In genomic region chr3:43997788-43998373, GRCh38 we compare ENCODE assay signal across 9 cellular contexts.
A peak's percentile ranks its signal among the peaks of the same experiment; 100 is the strongest.
DNase-seq lines count a peak whose midpoint lies in the region; ATAC-seq and TF ChIP-seq lines count a peak whose summit lies in the region.
"Had no signal": no experiment of that assay in that cellular context is flagged by ENCODE, and none has a peak within 500 bp of the region (broad histone marks: within the 10 kb centered on the region; RNA-seq: fewer than 3 reads in every experiment).

No MANE protein-coding gene starts in this region.

- H3K4me1 Mint-ChIP-seq in H9: peaks cover 36 to 45% of the 10 kb centered on the region in 2 experiments

- H3K4me1 ChIP-seq in H9 (ENCODE audit: insufficient read depth, low read length) (peaks cover 6% of the 10 kb centered on the region; the same call in 1 of the 2 replicates), mesenchymal stem cell (ENCODE audit: control insufficient read depth, insufficient read depth, low read depth, low read length) (peaks cover 43% of the 10 kb centered on the region)

- no peaks in the 10 kb centered on the region for H4K20me1 ChIP-seq in H9 (ENCODE audit: control insufficient read depth, insufficient read depth, insufficient read length)

- H3K14ac ChIP-seq in H9 (ENCODE audit: insufficient read depth, low read length): peak overlapping the region; percentile 71
- H3K14ac ChIP-seq in mesenchymal stem cell (ENCODE audit: low read length in 2 of 2): no peak overlapping the region

- H3K9ac ChIP-seq in H9 (ENCODE audit: extremely low read depth, insufficient read length, low read length): no peak overlapping the region
- H3K9ac ChIP-seq in mesenchymal stem cell (ENCODE audit: low read length): peak overlapping the region; percentile 88

- H3K79me2 ChIP-seq in H9 (ENCODE audit: insufficient read depth, low read length): no peaks in the 10 kb centered on the region

- H3K4me3 ChIP-seq in AG09309 (ENCODE audit: control insufficient read depth, low read depth, low read length) (peak overlapping the region; percentile 70), astrocyte of the cerebellum (ENCODE audit: low read depth, low read length) (peak overlapping the region; percentile 8), mesenchymal stem cell (ENCODE audit: insufficient read depth in 1 of 2, low read depth in 1 of 2, low read length in 2 of 2) (peak overlapping the region; percentile 43 to 95)

- H3K27ac Mint-ChIP-seq in H9: peak overlapping the region in 2 of 3 experiments; percentile 23 to 31; a peak in 1 of 7 replicates

- no peaks in the 10 kb centered on the region for H3K9me3 ChIP-seq in H9 (ENCODE audit: control insufficient read depth, low read depth, low read length)
- no peaks in the 10 kb centered on the region for H3K9me3 ChIP-seq in mesenchymal stem cell (ENCODE audit: control insufficient read depth, low read length)

- ATAC-seq in HG03097 (IDR thresholded peaks at IDR 0.05; ENCODE audit: low FRiP score, unreplicated experiment) (no peak), GM18867 (IDR thresholded peaks at IDR 0.05; ENCODE audit: unreplicated experiment) (no peak)

- DNase-seq in AG09309 (ENCODE audit: low read depth): no peak
- DNase-seq in H9: no peak
- DNase-seq in astrocyte of the cerebellum (ENCODE audit: low read depth): no peak
- no peak for DNase-seq in mesenchymal stem cell
- no peak for DNase-seq in GDM1 (lab: John Stamatoyannopoulos, UW)
- no peak for DNase-seq in retina

- no peak overlapping the region for H2BK20ac ChIP-seq in H9 (ENCODE audit: low read depth, low read length, poor library complexity, severe bottlenecking)

- TF ChIP-seq CTCF in AG09309 (IDR thresholded peaks at IDR 0.05; ENCODE audit: control insufficient read depth, insufficient read depth, low read depth, low read length, missing control alignments): no peak
- TF ChIP-seq CTCF in H9 (conservative IDR thresholded peaks at IDR 0.05): no peak
- no peak for TF ChIP-seq CTCF in astrocyte of the cerebellum (IDR thresholded peaks at IDR 0.05; ENCODE audit: low read depth, low read length, missing control alignments)

- H4K8ac ChIP-seq in H9 (replicated peaks; ENCODE audit: insufficient read length, low read depth, low read length): no peak overlapping the region
- no peak overlapping the region for H4K8ac ChIP-seq in mesenchymal stem cell (ENCODE audit: low read length)

- no peaks in the 10 kb centered on the region for H3K36me3 ChIP-seq in mesenchymal stem cell (ENCODE audit: control insufficient read depth in 1 of 2, insufficient read depth in 2 of 2, low read depth in 1 of 2, low read length in 2 of 2)

- H3K9me3 Mint-ChIP-seq in H9: peaks cover 16 to 19% of the 10 kb centered on the region in 2 experiments
- H3K9me3 Mint-ChIP-seq: activated naive CD4-positive, alpha-beta T cell treated with anti-CD3 and anti-CD28 coated beads, Interleukin-2, amount 50 U/mL, for 72 hours had no signal

- H2AK5ac ChIP-seq in H9 (ENCODE audit: insufficient read length, low read length): no peak overlapping the region
- H2AK5ac ChIP-seq in mesenchymal stem cell (ENCODE audit: low read length, severe bottlenecking): no peak overlapping the region

- no peak overlapping the region for H3K56ac ChIP-seq in H9 (ENCODE audit: insufficient read length, low read depth, low read length)

- no peak overlapping the region for H4K5ac ChIP-seq in H9 (ENCODE audit: insufficient read length, low read depth, low read length)

- H3K4me3 Mint-ChIP-seq in H9: peak overlapping the region; percentile 65 to 95

- H3K4ac ChIP-seq in H9 (ENCODE audit: low read depth, low read length) (no peak overlapping the region), mesenchymal stem cell (ENCODE audit: low read depth in 1 of 2, low read length in 2 of 2) (no peak overlapping the region)

- H3K18ac ChIP-seq in H9 (ENCODE audit: insufficient read length, low read depth, low read length) (peak overlapping the region; percentile 38), mesenchymal stem cell (ENCODE audit: low read depth in 1 of 2, low read length in 2 of 2) (no peak overlapping the region)

- H2BK12ac ChIP-seq in H9 (ENCODE audit: insufficient read length, low read depth, low read length) (no peak overlapping the region), mesenchymal stem cell (ENCODE audit: low read length in 2 of 2) (no peak overlapping the region)

- H3K27ac ChIP-seq in H9 (ENCODE audit: insufficient read length, low read depth, low read length): no peak overlapping the region
- peak overlapping the region; percentile 38 for H3K27ac ChIP-seq in mesenchymal stem cell (ENCODE audit: low read length, poor library complexity, severe bottlenecking)

- no peak overlapping the region for H2AFZ ChIP-seq in H9 (ENCODE audit: low read length)
- no peak overlapping the region for H2AFZ ChIP-seq in mesenchymal stem cell (ENCODE audit: low read depth, low read length)

- H3K27me3 ChIP-seq in H9 (ENCODE audit: insufficient read depth, low read length): peaks cover 46% of the 10 kb centered on the region; the same call in 1 of the 2 replicates
- peaks cover 0 to 23% of the 10 kb centered on the region in 2 experiments for H3K27me3 ChIP-seq in mesenchymal stem cell (ENCODE audit: control insufficient read depth in 1 of 2, insufficient read depth in 1 of 2, low read length in 2 of 2)

- H2BK5ac ChIP-seq in H9 (ENCODE audit: insufficient read length, low read length): no peak overlapping the region
- H2BK5ac ChIP-seq in mesenchymal stem cell (ENCODE audit: low read depth, low read length, poor library complexity, severe bottlenecking): no peak overlapping the region

- H2BK15ac ChIP-seq in H9 (ENCODE audit: low read depth, low read length): no peak overlapping the region
- no peak overlapping the region for H2BK15ac ChIP-seq in mesenchymal stem cell (ENCODE audit: low read depth, poor library complexity, severe bottlenecking)

- in situ Hi-C loops in astrocyte of the cerebellum (cut with HindIII; ENCODE audit: low sequenced_read_pairs): no loop called here

- peaks cover 51% of the 10 kb centered on the region for H3K23me2 ChIP-seq in H9 (ENCODE audit: insufficient read length, low read depth, low read length, poor library complexity, severe bottlenecking)

- H3K23ac ChIP-seq in H9 (ENCODE audit: insufficient read length, low read depth, low read length) (no peak overlapping the region), mesenchymal stem cell (ENCODE audit: low read length in 2 of 2) (peak overlapping the region in 1 of 2 experiments; percentile 14)

- WGBS in H9 (ENCODE audit: extremely low coverage, insufficient read length, low lambda C conversion rate): no CpG with 5 or more reads among the region's 34 CpGs
- WGBS in mesenchymal stem cell: 2% methylated on average over 33 of the region's 34 CpGs

- H3K4me2 ChIP-seq in H9 (ENCODE audit: insufficient read depth, insufficient read length, low read length): peak overlapping the region; percentile 73
- H3K4me2 ChIP-seq in mesenchymal stem cell (ENCODE audit: low read length, poor library complexity, severe bottlenecking): peak overlapping the region; percentile 83

- H3K36me3 Mint-ChIP-seq in H9 (ENCODE audit: insufficient read depth in 1 of 3, low read depth in 3 of 3): peaks cover 0 to 10% (median 9%) of the 10 kb centered on the region in 3 experiments; a peak in 5 of 7 replicates

- no peaks in the 10 kb centered on the region for H3K79me1 ChIP-seq in H9 (ENCODE audit: insufficient read depth, low read depth, low read length, poor library complexity, severe bottlenecking)
- no peaks in the 10 kb centered on the region for H3K79me1 ChIP-seq in mesenchymal stem cell (replicated peaks; ENCODE audit: low read length, poor library complexity, severe bottlenecking)

- peaks cover 96% of the 10 kb centered on the region for H3K27me3 Mint-ChIP-seq in H9 (ENCODE audit: low read depth)

- no peak overlapping the region for H2BK120ac ChIP-seq in H9 (ENCODE audit: low read depth, low read length, poor library complexity, severe bottlenecking)
- H2BK120ac ChIP-seq in mesenchymal stem cell (ENCODE audit: low read depth, low read length): no peak overlapping the region

- no peak overlapping the region for H3T11ph ChIP-seq in H9 (ENCODE audit: low read length)

- H4K91ac ChIP-seq in H9 (ENCODE audit: insufficient read length, low read depth, low read length) (no peak overlapping the region), mesenchymal stem cell (ENCODE audit: low read length) (no peak overlapping the region)

Comparison
In these comparisons a context has a peak if more than half of its experiments do, and no peak if none do; other contexts are left out.
1. H3K4me3 ChIP-seq: peak in every context shown above with its lines; median percentile 70 in AG09309; 69 in mesenchymal stem cell; 8 in astrocyte of the cerebellum.